Comparison of ENCODE assay signal across 29 cellular contexts in genomic region chr2:200708951-200709350, GRCh38.
"Had no signal": no experiment of that assay in that cellular context is flagged by ENCODE, and none has a peak within 500 bp of the region (broad histone marks: within the 10 kb centered on the region; RNA-seq: fewer than 3 reads in every experiment).

No MANE protein-coding gene starts in this region.

- H3K4me1 ChIP-seq: colonic mucosa had no signal

- H3K9me3 Mint-ChIP-seq: activated CD4-positive, alpha-beta memory T cell treated with anti-CD3 and anti-CD28 coated beads for 36 hours; activated naive CD8-positive, alpha-beta T cell treated with anti-CD3 and anti-CD28 coated beads, Interleukin-2, amount 50 U/mL, for 24 hours; activated T-helper 17 cell treated with anti-CD3 and anti-CD28 coated beads, Interleukin-2, amount 50 U/mL, for 72 hours; brain; T-helper 1 cell treated with Interleukin-12 subunit alpha and Interleukin-12 subunit beta and Interleukin-4 antibody, amounts not matched to agents 30 μg/mL and 1 μg/mL, for 36 hours; T-helper 2 cell treated with Interferon-gamma antibody and Interleukin-4, amounts not matched to agents 5 μg/mL and 100 μg/mL, for 36 hours had no signal

- ATAC-seq: activated naive CD8-positive, alpha-beta T cell treated with anti-CD3 and anti-CD28 coated beads, Interleukin-2, amount 50 U/mL, for 24 hours; activated T-helper 17 cell treated with anti-CD3 and anti-CD28 coated beads, Interleukin-2, amount 50 U/mL, for 72 hours; K562; PC-3; Right ventricle myocardium inferior had no signal

- H3K27ac ChIP-seq: colonic mucosa, RWPE1 had no signal

- DNase-seq: activated CD4-positive, alpha-beta memory T cell treated with anti-CD3 and anti-CD28 coated beads for 36 hours; activated CD4-positive, alpha-beta T cell treated with anti-CD3 and anti-CD28 coated beads, Interleukin-2, amount 50 U/mL, for 1 hour; activated CD8-positive, alpha-beta memory T cell treated with anti-CD3 and anti-CD28 coated beads, Interleukin-2, amount 50 U/mL, for 4 hours; activated effector memory CD4-positive, alpha-beta T cell treated with anti-CD3 and anti-CD28 coated beads, Interleukin-2, amount 50 U/mL, for 16 hours; activated naive CD4-positive, alpha-beta T cell; activated naive CD8-positive, alpha-beta T cell treated with anti-CD3 and anti-CD28 coated beads, Interleukin-2, amount 50 U/mL, for 24 hours; activated T-cell treated with anti-CD3 and anti-CD28 coated beads for 4 hours; activated T-cell treated with anti-CD3 and anti-CD28 coated beads, Interleukin-2, amount 50 U/mL, for 48 hours; anterior cingulate cortex; central memory CD4-positive, alpha-beta T cell; colonic mucosa; NCI-H1105; NCI-H1417 treated with DMSO at 0.1 percent for 48 hours; NCI-H187 treated with DMSO at 0.1 percent for 48 hours; NCI-H2081; NCI-H2171 treated with DMSO at 0.1 percent for 48 hours; NCI-H2227 treated with DMSO at 0.1 percent for 48 hours; NCI-H446; NCI-H524; PC-3; SIG-M5 had no signal

- H3K4me3 ChIP-seq: colonic mucosa, K562 had no signal

- H3K4me3 Mint-ChIP-seq: activated CD4-positive, alpha-beta memory T cell treated with anti-CD3 and anti-CD28 coated beads for 36 hours; activated naive CD8-positive, alpha-beta T cell; activated naive CD8-positive, alpha-beta T cell treated with anti-CD3 and anti-CD28 coated beads, Interleukin-2, amount 50 U/mL, for 24 hours; brain; T-helper 1 cell treated with Interleukin-12 subunit alpha and Interleukin-12 subunit beta and Interleukin-4 antibody, amounts not matched to agents 30 μg/mL and 1 μg/mL, for 36 hours; T-helper 2 cell treated with Interferon-gamma antibody and Interleukin-4, amounts not matched to agents 5 μg/mL and 100 μg/mL, for 36 hours had no signal

- H3K27me3 ChIP-seq: colonic mucosa had no signal

- H3K36me3 Mint-ChIP-seq: activated CD4-positive, alpha-beta memory T cell treated with anti-CD3 and anti-CD28 coated beads for 36 hours; activated naive CD8-positive, alpha-beta T cell; brain had no signal

- H3K27ac Mint-ChIP-seq: activated naive CD8-positive, alpha-beta T cell; activated naive CD8-positive, alpha-beta T cell treated with anti-CD3 and anti-CD28 coated beads, Interleukin-2, amount 50 U/mL, for 24 hours; activated T-helper 17 cell treated with anti-CD3 and anti-CD28 coated beads, Interleukin-2, amount 50 U/mL, for 72 hours; T-helper 2 cell treated with Interferon-gamma antibody and Interleukin-4, amounts not matched to agents 5 μg/mL and 100 μg/mL, for 36 hours had no signal

- H3K27me3 Mint-ChIP-seq: activated naive CD8-positive, alpha-beta T cell; activated T-helper 17 cell treated with anti-CD3 and anti-CD28 coated beads, Interleukin-2, amount 50 U/mL, for 72 hours had no signal

- H3K36me3 ChIP-seq: colonic mucosa had no signal

- H3K9me3 ChIP-seq: colonic mucosa had no signal
